Comparison of ENCODE assay signal across 8 cellular contexts in genomic region chr1:42847111-42847580, GRCh38. TPM values are rescaled to one million over a fixed set of nuclear protein-coding genes. Genes with fewer than 3 reads are reported as not detected.
DNase-seq lines count a peak whose midpoint lies in the region; ATAC-seq and TF ChIP-seq lines count a peak whose summit lies in the region.

No MANE protein-coding gene starts in this region.

- peak overlapping the region; percentile 78 for H3K27ac ChIP-seq in DND-41 (ENCODE audit: low read length)

- H3K79me2 ChIP-seq in DND-41 (ENCODE audit: insufficient read depth, low read length): peaks cover 20% of the 10 kb centered on the region
- H3K79me2 ChIP-seq in Loucy (ENCODE audit: insufficient read depth, low read length): peaks cover 28% of the 10 kb centered on the region

- peaks cover 31% of the 10 kb centered on the region for H3K36me3 ChIP-seq in DND-41 (ENCODE audit: insufficient read depth, low read length)
- no peaks in the 10 kb centered on the region; the same call in 1 of the 2 replicates for H3K36me3 ChIP-seq in Loucy (ENCODE audit: insufficient read depth, low read length)

- H3K4me1 Mint-ChIP-seq in dendritic cell treated with granulocyte-macrophage colony-stimulating factor and Interleukin-4, amounts not matched to agents 40 ng/mL and 50 ng/mL, for 4 days (ENCODE audit: low read depth): peaks cover 39% of the 10 kb centered on the region
- peaks cover 25% of the 10 kb centered on the region for H3K4me1 Mint-ChIP-seq in nephron progenitor cell

- H3K4me3 ChIP-seq in DND-41 (ENCODE audit: low read depth in 1 of 2, low read length in 2 of 2) (peak overlapping the region; percentile 82 to 98), Loucy (ENCODE audit: low read length, poor library complexity, severe bottlenecking) (peak overlapping the region; percentile 89)

- no peaks in the 10 kb centered on the region for H3F3A ChIP-seq in Loucy (ENCODE audit: low read depth)

- H3K27me3 ChIP-seq in DND-41 (ENCODE audit: insufficient read depth, low read length, poor library complexity): no peaks in the 10 kb centered on the region
- H3K27me3 ChIP-seq in Loucy (ENCODE audit: insufficient read depth, low read length, poor library complexity, severe bottlenecking): no peaks in the 10 kb centered on the region

- intact Hi-C loops in dendritic cell treated with granulocyte-macrophage colony-stimulating factor and Interleukin-4, amounts not matched to agents 40 ng/mL and 50 ng/mL, for 4 days (cut with micrococcal nuclease): no loop called here
- intact Hi-C loops in left colon (cut with DNase I, micrococcal nuclease): no loop called here

- H3K4me3 Mint-ChIP-seq in dendritic cell treated with granulocyte-macrophage colony-stimulating factor and Interleukin-4, amounts not matched to agents 40 ng/mL and 50 ng/mL, for 4 days: peak overlapping the region; percentile 86
- peak overlapping the region; percentile 95 for H3K4me3 Mint-ChIP-seq in nephron progenitor cell

- ATAC-seq in DND-41 (ENCODE audit: insufficient read depth, low read depth) (peak; percentile 23), left colon (no peak)

- H2AFZ ChIP-seq in DND-41 (ENCODE audit: low read depth, low read length): peak overlapping the region; percentile 86
- peak overlapping the region; percentile 85 for H2AFZ ChIP-seq in Loucy (ENCODE audit: low read length)

- H3K4me1 ChIP-seq in DND-41 (ENCODE audit: insufficient read depth, low read length): peaks cover 37% of the 10 kb centered on the region
- H3K4me1 ChIP-seq in Loucy (ENCODE audit: insufficient read depth, low read length, poor library complexity, severe bottlenecking): peaks cover 27% of the 10 kb centered on the region

- TF ChIP-seq CTCF in DND-41 (IDR thresholded peaks at IDR 0.05; ENCODE audit: borderline replicate concordance, extremely low read depth, low read length, poor library complexity, severe bottlenecking): no peak
- TF ChIP-seq CTCF in Loucy (conservative IDR thresholded peaks at IDR 0.05; ENCODE audit: low read length): no peak
- TF ChIP-seq CTCF in nephron progenitor cell (IDR thresholded peaks at IDR 0.05): no peak

- H3K9ac ChIP-seq in DND-41 (ENCODE audit: low read depth, low read length) (peak overlapping the region; percentile 83), Loucy (ENCODE audit: low read depth, low read length, poor library complexity, severe bottlenecking) (peak overlapping the region; percentile 88)

- no peaks in the 10 kb centered on the region for H3K27me3 Mint-ChIP-seq in dendritic cell treated with granulocyte-macrophage colony-stimulating factor and Interleukin-4, amounts not matched to agents 40 ng/mL and 50 ng/mL, for 4 days
- peaks cover 3% of the 10 kb centered on the region for H3K27me3 Mint-ChIP-seq in nephron progenitor cell (ENCODE audit: low read depth, poor library complexity)

- no peaks in the 10 kb centered on the region for H3K9me3 Mint-ChIP-seq in dendritic cell treated with granulocyte-macrophage colony-stimulating factor and Interleukin-4, amounts not matched to agents 40 ng/mL and 50 ng/mL, for 4 days
- peaks cover 40% of the 10 kb centered on the region for H3K9me3 Mint-ChIP-seq in nephron progenitor cell

- DNase-seq in DND-41 (peak; percentile 52), nephron progenitor cell (no peak), occipital lobe (lab: John Stamatoyannopoulos, UW) (no peak), NCI-H748 (lab: John Stamatoyannopoulos, UW; ENCODE audit: unreplicated experiment) (no peak), left colon (no peak), NCI-H226 (no peak)

- no peaks in the 10 kb centered on the region for H3K9me2 ChIP-seq in Loucy (replicated peaks; ENCODE audit: low read depth, low read length)

- H4K20me1 ChIP-seq in DND-41 (ENCODE audit: insufficient read depth, low read length): peaks cover 6% of the 10 kb centered on the region
- peaks cover 18% of the 10 kb centered on the region for H4K20me1 ChIP-seq in Loucy (ENCODE audit: insufficient read depth, low read length, poor library complexity, severe bottlenecking)

- peak overlapping the region; percentile 90 for H3K4me2 ChIP-seq in DND-41 (ENCODE audit: insufficient read depth, low read length)
- peak overlapping the region; percentile 85 for H3K4me2 ChIP-seq in Loucy (ENCODE audit: low read depth, low read length, poor library complexity, severe bottlenecking)

- H3K9me3 ChIP-seq in DND-41 (ENCODE audit: insufficient read depth, low read length, severe bottlenecking) (no peaks in the 10 kb centered on the region), Loucy (ENCODE audit: insufficient read depth, low read depth, low read length) (no peaks in the 10 kb centered on the region)

- H3K27ac Mint-ChIP-seq in dendritic cell treated with granulocyte-macrophage colony-stimulating factor and Interleukin-4, amounts not matched to agents 40 ng/mL and 50 ng/mL, for 4 days: peak overlapping the region; percentile 81
- peak overlapping the region; percentile 53 for H3K27ac Mint-ChIP-seq in nephron progenitor cell

- H3K36me3 Mint-ChIP-seq in dendritic cell treated with granulocyte-macrophage colony-stimulating factor and Interleukin-4, amounts not matched to agents 40 ng/mL and 50 ng/mL, for 4 days (ENCODE audit: low read depth): peaks cover 56% of the 10 kb centered on the region
- peaks cover 70% of the 10 kb centered on the region for H3K36me3 Mint-ChIP-seq in nephron progenitor cell (ENCODE audit: low read depth)

RNA-seq across cellular contexts. Expression of gene ZNF691, which starts 0.7 kb away (rescaled TPM):
- total RNA-seq in occipital lobe (7.8 TPM), left colon (1 to 10 TPM; 4.3 to 5.0 TPM)

RNA-seq across cellular contexts. Expression of gene SVBP, which starts 29.9 kb away (rescaled TPM):
- total RNA-seq in occipital lobe (68.0 TPM), left colon (10 to 100 TPM; 11.7 to 18.0 TPM)

RNA-seq across cellular contexts. Expression of gene ERMAP, which starts 30.2 kb away (rescaled TPM):
- 1.9 TPM for total RNA-seq in occipital lobe
- total RNA-seq in left colon: 10 to 100 TPM; 12.5 to 15.6 TPM
